Comparison of ENCODE assay signal across 30 cellular contexts in genomic region chr6:5583528-5583927, GRCh38.
"Had no signal": no experiment of that assay in that cellular context is flagged by ENCODE, and none has a peak within 500 bp of the region (broad histone marks: within the 10 kb centered on the region; RNA-seq: fewer than 3 reads in every experiment).

No MANE protein-coding gene starts in this region.

- H3K27ac ChIP-seq: breast epithelium, SJSA1 had no signal

- H3K4me3 ChIP-seq: breast epithelium, MG63, SJSA1 had no signal

- FAIRE-seq: RCC 7860, TTC549 had no signal

- H3K36me3 ChIP-seq: breast epithelium, SJSA1 had no signal

- H3K9me3 ChIP-seq: SJSA1 had no signal

- H3K27me3 ChIP-seq: breast epithelium, MG63, SJSA1 had no signal

- ATAC-seq: activated CD8-positive, alpha-beta memory T cell treated with anti-CD3 and anti-CD28 coated beads, Interleukin-2, amount 10 ng/mL, durations not matched to agents 7 days and 5 days; activated naive CD4-positive, alpha-beta T cell treated with anti-CD3 and anti-CD28 coated beads, Interleukin-2, amount 50 U/mL, for 72 hours; activated naive CD8-positive, alpha-beta T cell treated with anti-CD3 and anti-CD28 coated beads, Interleukin-2, amount 50 U/mL, for 24 hours; activated T-cell treated with anti-CD3 and anti-CD28 coated beads, Interleukin-2, amount 50 U/mL, for 4 hours; T-cell had no signal

- DNase-seq: activated B cell treated with CpG ODN at 0.5 μM for 24 hours; activated CD4-positive, alpha-beta T cell treated with anti-CD3 and anti-CD28 coated beads for 1 hour; activated CD4-positive, alpha-beta T cell treated with anti-CD3 and anti-CD28 coated beads, Interleukin-2, amount 10 ng/mL, durations not matched to agents 24 days and 14 days; activated CD4-positive, alpha-beta T cell treated with anti-CD3 and anti-CD28 coated beads, Interleukin-2, amount 50 U/mL, for 48 hours; activated CD8-positive, alpha-beta memory T cell treated with anti-CD3 and anti-CD28 coated beads, Interleukin-2, amount 10 ng/mL, durations not matched to agents 7 days and 5 days; activated effector memory CD4-positive, alpha-beta T cell treated with anti-CD3 and anti-CD28 coated beads, Interleukin-2, amount 50 U/mL, for 16 hours; activated naive CD4-positive, alpha-beta T cell treated with Interleukin-2 at 50 U/mL for 16 hours; activated naive CD8-positive, alpha-beta T cell treated with anti-CD3 and anti-CD28 coated beads, Interleukin-2, amount 50 U/mL, for 24 hours; activated T-cell treated with anti-CD3 and anti-CD28 coated beads, Interleukin-2, amount 50 U/mL, for 4 hours; caudate nucleus; MG63; MV-4-11; NCI-H1092 treated with DMSO at 0.1 percent for 48 hours; NCI-H1417 treated with DMSO at 0.1 percent for 48 hours; NCI-H1694; NCI-H2107; NCI-H2171 treated with DMSO at 0.1 percent for 48 hours; NCI-H226; NCI-H510A; NCI-H526 treated with DMSO at 0.1 percent for 48 hours; NK-92 treated with Interleukin-12 subunit alpha and Interleukin-12 subunit beta, amount 100 ng/mL, for 24 hours; SHP77; T-cell; T-helper 2 cell; T1000 had no signal

- H3K4me1 ChIP-seq: breast epithelium, SJSA1 had no signal
